8 cellular contexts compared by ENCODE assay signal in genomic region chr13:48737689-48738088, GRCh38.
"Had no signal": no experiment of that assay in that cellular context is flagged by ENCODE, and none has a peak within 500 bp of the region (broad histone marks: within the 10 kb centered on the region; RNA-seq: fewer than 3 reads in every experiment).

No MANE protein-coding gene starts in this region.

- H3K27ac Mint-ChIP-seq: GM23338, H9 had no signal

- DNase-seq: H9, HCEC 1CT, IMR-90 had no signal

- H3K4me3 Mint-ChIP-seq: GM23338, H9 had no signal

- H3K4me3 ChIP-seq: GM23338, K562 had no signal

- H3K9me3 Mint-ChIP-seq: GM23338 had no signal

- FAIRE-seq: H1, H54, HTR-8/SVneo, K562 had no signal

- H3K4me2 ChIP-seq: GM23338 had no signal

- ATAC-seq: K562 had no signal
